22 cellular contexts compared by ENCODE assay signal in genomic region chr12:85564786-85565185, GRCh38.
"Had no signal": no experiment of that assay in that cellular context is flagged by ENCODE, and none has a peak within 500 bp of the region (broad histone marks: within the 10 kb centered on the region; RNA-seq: fewer than 3 reads in every experiment).

No MANE protein-coding gene starts in this region.

- DNase-seq: effector CD8-positive, alpha-beta T cell; endodermal cell; foreskin fibroblast; gastrocnemius medialis; head of caudate nucleus; left ventricle myocardium superior; lower lobe of right lung; mucosa of descending colon; naive B cell; pancreas; right lobe of liver; small intestine; stimulated activated CD4-positive, alpha-beta T cell treated with anti-CD3 and anti-CD28 coated beads, Interleukin-15, amount 100 ng/mL, for 24 hours; stimulated activated CD4-positive, alpha-beta T cell treated with anti-CD3 and anti-CD28 coated beads, Interleukin-2, amount 100 ng/mL, for 48 hours; stimulated activated naive B cell treated with anti-CD40 and anti-IgM and Interleukin-4, amounts not matched to agents 10 μg/mL and 1 μg/mL and 100 μg/mL, for 72 hours; upper lobe of left lung had no signal

- H3K27ac ChIP-seq: epithelial cell of prostate, gastrocnemius medialis, lower lobe of right lung, neutrophil, pancreas, right lobe of liver, thoracic aorta, tibial nerve, upper lobe of left lung had no signal

- H3K36me3 ChIP-seq: gastrocnemius medialis, lower lobe of right lung, neutrophil, pancreas, right lobe of liver, thoracic aorta, tibial nerve, upper lobe of left lung had no signal

- H3K4me3 ChIP-seq: gastrocnemius medialis, lower lobe of right lung, mucosa of descending colon, pancreas, right lobe of liver, thoracic aorta, tibial nerve, upper lobe of left lung had no signal

- H3K27me3 ChIP-seq: gastrocnemius medialis, neutrophil, pancreas, right lobe of liver, tibial nerve, upper lobe of left lung had no signal

- H3K9me3 ChIP-seq: gastrocnemius medialis, lower lobe of right lung, mucosa of descending colon, neutrophil, pancreas, right lobe of liver, thoracic aorta, tibial nerve, upper lobe of left lung had no signal

- H3K4me1 ChIP-seq: gastrocnemius medialis, lower lobe of right lung, pancreas, right lobe of liver, tibial nerve, upper lobe of left lung had no signal

- ATAC-seq: esophagus mucosa; gastrocnemius medialis; left ventricle myocardium superior; lower lobe of right lung; mucosa of descending colon; natural killer cell treated with Interleukin-12 subunit alpha and Interleukin-12 subunit beta and Interleukin-15 and Interleukin-18, amount 100 ng/mL, for 72 hours; pancreas; right lobe of liver; stimulated activated naive B cell treated with anti-CD40 and anti-IgM and Interleukin-4, amounts not matched to agents 10 μg/mL and 1 μg/mL and 100 μg/mL, for 72 hours had no signal
